ENCODE assay signal across 16 cellular contexts in the genomic region with DNA sequence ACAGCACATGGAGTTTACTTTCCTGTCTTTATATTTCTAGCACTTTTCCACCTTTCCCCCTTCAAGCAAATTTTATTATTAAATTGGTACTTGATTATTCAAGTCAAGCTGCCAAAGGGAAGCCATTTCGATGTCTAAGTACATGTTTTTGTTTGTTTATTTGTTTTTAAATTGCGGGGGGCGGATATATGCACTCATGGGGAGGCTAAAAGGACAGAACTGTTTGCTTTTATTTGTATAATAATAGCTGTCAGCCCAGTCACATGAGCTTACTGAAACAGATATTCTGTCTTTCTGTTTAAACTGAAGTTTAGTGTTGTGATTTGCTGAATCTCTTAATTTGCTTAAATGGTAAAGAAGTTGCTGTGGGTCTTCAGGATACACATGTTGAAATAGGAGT.
"Had no signal": no experiment of that assay in that cellular context is flagged by ENCODE, and none has a peak within 500 bp of the region (broad histone marks: within the 10 kb centered on the region; RNA-seq: fewer than 3 reads in every experiment).

No MANE protein-coding gene starts in this region.

- H3K9me3 Mint-ChIP-seq: activated naive CD8-positive, alpha-beta T cell treated with anti-CD3 and anti-CD28 coated beads for 36 hours; dendritic cell treated with granulocyte-macrophage colony-stimulating factor and Interleukin-4, amounts not matched to agents 40 ng/mL and 50 ng/mL, for 4 days; effector memory CD8-positive, alpha-beta T cell; mesothelial cell of epicardium had no signal

- H3K9me3 ChIP-seq: lower lobe of right lung, pancreas, stomach, thyroid gland, uterus had no signal

- ATAC-seq: effector memory CD8-positive, alpha-beta T cell had no signal

- H3K4me3 ChIP-seq: lower lobe of right lung, pancreas, stomach, thyroid gland, uterus had no signal

- H3K27me3 ChIP-seq: pancreas, stomach, thyroid gland, uterus had no signal

- H3K36me3 ChIP-seq: uterus had no signal

- DNase-seq: activated CD4-positive, alpha-beta T cell treated with anti-CD3 and anti-CD28 coated beads, Interleukin-2, amount 50 U/mL, for 1 hour; activated effector memory CD4-positive, alpha-beta T cell treated with anti-CD3 and anti-CD28 coated beads, Interleukin-2, amount 50 U/mL, for 16 hours; activated naive CD8-positive, alpha-beta T cell treated with anti-CD3 and anti-CD28 coated beads for 36 hours; activated T-cell treated with anti-CD3 and anti-CD28 coated beads for 4 hours; cerebellar nuclear complex; effector memory CD8-positive, alpha-beta T cell; hippocampal formation; lower lobe of right lung; pancreas; retina; stimulated activated CD4-positive, alpha-beta T cell treated with anti-CD3 and anti-CD28 coated beads, Interleukin-4, amount 100 ng/mL, for 24 hours; stomach; thyroid gland; uterus had no signal

- H3K27ac Mint-ChIP-seq: dendritic cell treated with granulocyte-macrophage colony-stimulating factor and Interleukin-4, amounts not matched to agents 40 ng/mL and 50 ng/mL, for 4 days had no signal

- H3K27me3 Mint-ChIP-seq: activated naive CD8-positive, alpha-beta T cell treated with anti-CD3 and anti-CD28 coated beads for 36 hours; dendritic cell treated with granulocyte-macrophage colony-stimulating factor and Interleukin-4, amounts not matched to agents 40 ng/mL and 50 ng/mL, for 4 days; effector memory CD8-positive, alpha-beta T cell had no signal

- H3K27ac ChIP-seq: lower lobe of right lung, pancreas, thyroid gland, uterus had no signal

- H3K4me3 Mint-ChIP-seq: activated naive CD8-positive, alpha-beta T cell treated with anti-CD3 and anti-CD28 coated beads for 36 hours; dendritic cell treated with granulocyte-macrophage colony-stimulating factor and Interleukin-4, amounts not matched to agents 40 ng/mL and 50 ng/mL, for 4 days; effector memory CD8-positive, alpha-beta T cell; mesothelial cell of epicardium had no signal
